In genomic region chr1:47195981-47196380, GRCh38 we compare ENCODE assay signal across 15 cellular contexts. TPM values are rescaled to one million over a fixed set of nuclear protein-coding genes. Genes with fewer than 3 reads are reported as not detected.
DNase-seq lines count a peak whose midpoint lies in the region; ATAC-seq and TF ChIP-seq lines count a peak whose summit lies in the region.
"Not testable (repeated sequence)": the region's sequence is repeated elsewhere in the genome, so short reads cannot be mapped to it uniquely, and the experiment has no call there.
"Had no signal": no experiment of that assay in that cellular context is flagged by ENCODE, and none has a peak within 500 bp of the region (broad histone marks: within the 10 kb centered on the region; RNA-seq: fewer than 3 reads in every experiment).

No MANE protein-coding gene starts in this region.

- ATAC-seq in Right ventricle myocardium superior (ENCODE audit: poor library complexity) (peak; percentile 48), left ventricle myocardium superior (peak; percentile 24)
- ATAC-seq in omental fat pad (ENCODE audit: low FRiP score); sciatic nerve: not testable (repeated sequence)

- not testable (repeated sequence) for H3K9me3 ChIP-seq in spleen

- TF ChIP-seq CTCF in omental fat pad (IDR thresholded peaks at IDR 0.05); spleen (IDR thresholded peaks at IDR 0.05 in 8 of 11, conservative IDR thresholded peaks at IDR 0.05 in 3 of 11): not testable (repeated sequence)

- peaks cover 0 to 25% (median 0%) of the 10 kb centered on the region in 7 donors for H3K27me3 ChIP-seq in spleen (replicated peaks in 1 of 7)

- 84 to 91% (median 88%) methylated on average over 9 of the region's 9 CpGs for WGBS in spleen, 5 donors

- not testable (repeated sequence) for H3K4me3 ChIP-seq in spleen

- not testable (repeated sequence) for TF ChIP-seq POLR2A in spleen (IDR thresholded peaks at IDR 0.05)

- not testable (repeated sequence) for H3K27ac ChIP-seq in spleen

- peaks cover 0 to 17% (median 11%) of the 10 kb centered on the region in 6 donors for H3K4me1 ChIP-seq in spleen

- DNase-seq in activated effector memory CD4-positive, alpha-beta T cell treated with anti-CD3 and anti-CD28 coated beads, Interleukin-2, amount 50 U/mL, for 16 hours, result peak; percentile 0
- DNase-seq in Right ventricle myocardium superior, left ventricle myocardium superior: not testable (repeated sequence)
- DNase-seq in omental fat pad (ENCODE audit: low spot score) (peak; percentile 4), sciatic nerve (ENCODE audit: low spot score) (peak; percentile 21), spleen (peak; percentile 34)

- intact Hi-C loops in Right ventricle myocardium superior (cut with DNase I); sciatic nerve (cut with DNase I): not testable (repeated sequence)
- intact Hi-C loops in left ventricle myocardium superior (cut with micrococcal nuclease) (loop anchor here (10.0 kb wide), 1 partner anchor 69 kb away; no protein-coding TSS in a partner anchor), spleen (cut with DNase I; ENCODE audit: low total_unique reads) (loop anchor here (10.0 kb wide), 1 partner anchor 229 kb away; no protein-coding TSS in a partner anchor)

- not testable (repeated sequence) for H3K36me3 ChIP-seq in spleen

RNA-seq across cellular contexts. Expression of gene PDZK1IP1, which starts 6.1 kb away (rescaled TPM):
- total RNA-seq in Right ventricle myocardium superior (not detected), left ventricle myocardium superior (not detected), omental fat pad (100 to 1,000 TPM in 1 of 4 donors, 10 to 100 TPM in 2, 1 to 10 TPM in 1; 2.8 to 131 (median 25.3) TPM), sciatic nerve (2.4 TPM), spleen (10 to 100 TPM in 1 of 7 donors, 1 to 10 TPM in 5, under 1 TPM in 1; 0.76 to 11.0 (median 4.0) TPM)
- 1 to 10 TPM in 1 of 3 donors, under 1 TPM in 2; 0.22 to 8.3 (median 0.41) TPM for polyA plus RNA-seq in spleen
- total RNA-seq: A673; CD4-positive, alpha-beta memory T cell; CD8-positive, alpha-beta memory T cell; Daoy; G401; GM12878 had no signal
- polyA plus RNA-seq: AG04450; CD4-positive, alpha-beta memory T cell; CD4-positive, CD25-positive, alpha-beta regulatory T cell; CD8-positive, alpha-beta memory T cell; GM12878 had no signal

RNA-seq across cellular contexts. Expression of gene TAL1, which starts 36.0 kb away (rescaled TPM):
- total RNA-seq in Right ventricle myocardium superior, result 3.8 TPM
- total RNA-seq in left ventricle myocardium superior, result 3.7 TPM
- total RNA-seq in omental fat pad, result 10 to 100 TPM in 1 of 4 donors, 1 to 10 TPM in 3; 2.4 to 21.1 (median 5.1) TPM
- 13.6 TPM for total RNA-seq in sciatic nerve
- 10 to 100 TPM; 12.9 to 24.5 (median 16.0) TPM for total RNA-seq in spleen
- 10 to 100 TPM in 1 of 3 donors, 1 to 10 TPM in 2; 2.9 to 12.1 (median 4.4) TPM for polyA plus RNA-seq in spleen
- total RNA-seq: CD4-positive, alpha-beta memory T cell; CD8-positive, alpha-beta memory T cell; G401 had no signal
- polyA plus RNA-seq: AG04450; CD4-positive, alpha-beta memory T cell; CD4-positive, CD25-positive, alpha-beta regulatory T cell; CD8-positive, alpha-beta memory T cell; GM12878 had no signal

RNA-seq across cellular contexts. Expression of gene CYP4A22, which starts 58.7 kb away (rescaled TPM):
- 0.16 TPM for total RNA-seq in Right ventricle myocardium superior
- total RNA-seq in left ventricle myocardium superior, result not detected
- total RNA-seq in omental fat pad, result 1 to 10 TPM in 2 of 4 donors, under 1 TPM in 2; 0.72 to 5.8 (median 0.97) TPM
- total RNA-seq in sciatic nerve, result 0.58 TPM
- under 1 TPM in 1 of 7 donors, not detected in 6; 0.43 TPM for total RNA-seq in spleen
- polyA plus RNA-seq in spleen, result not detected
- total RNA-seq: A673; CD4-positive, alpha-beta memory T cell; CD4-positive, CD25-positive, alpha-beta regulatory T cell; CD8-positive, alpha-beta memory T cell; Daoy; G401; GM12878 had no signal
- polyA plus RNA-seq: AG04450; CD14-positive monocyte; CD4-positive, alpha-beta memory T cell; CD4-positive, CD25-positive, alpha-beta regulatory T cell; CD8-positive, alpha-beta memory T cell; GM12878 had no signal
